15 cellular contexts compared by ENCODE assay signal in genomic region chr6:151010111-151010510, GRCh38.
"Had no signal": no experiment of that assay in that cellular context is flagged by ENCODE, and none has a peak within 500 bp of the region (broad histone marks: within the 10 kb centered on the region; RNA-seq: fewer than 3 reads in every experiment).

No MANE protein-coding gene starts in this region.

- H3K27ac ChIP-seq: cardiac muscle cell, esophagus squamous epithelium, heart left ventricle, lower lobe of right lung, VCaP had no signal

- DNase-seq: activated CD4-positive, alpha-beta memory T cell treated with anti-CD3 and anti-CD28 coated beads for 36 hours; activated effector memory CD4-positive, alpha-beta T cell treated with Interleukin-2 at 50 U/mL for 16 hours; activated naive CD4-positive, alpha-beta T cell treated with anti-CD3 and anti-CD28 coated beads, Interleukin-2, amount 50 U/mL, for 16 hours; activated T-cell treated with anti-CD3 and anti-CD28 coated beads, Interleukin-2, amount 50 U/mL, for 24 hours; esophagus squamous epithelium; heart left ventricle; left cardiac atrium; lower lobe of right lung; T-helper 1 cell had no signal

- H3K27ac Mint-ChIP-seq: activated CD4-positive, alpha-beta memory T cell treated with anti-CD3 and anti-CD28 coated beads for 36 hours; activated T-cell treated with anti-CD3 and anti-CD28 coated beads, Interleukin-2, amount 50 U/mL, for 24 hours; stimulated activated effector memory CD8-positive, alpha-beta T cell treated with anti-CD3 and anti-CD28 coated beads, Interleukin-12 subunit alpha, Interleukin-12 subunit beta, amount 100 ng/mL, for 72 hours had no signal

- H3K36me3 ChIP-seq: esophagus squamous epithelium, heart left ventricle, lower lobe of right lung had no signal

- ATAC-seq: heart left ventricle; left cardiac atrium; lower lobe of right lung; stimulated activated effector memory CD8-positive, alpha-beta T cell treated with anti-CD3 and anti-CD28 coated beads, Interleukin-12 subunit alpha, Interleukin-12 subunit beta, amount 100 ng/mL, for 72 hours had no signal

- FAIRE-seq: colon, endothelial cell of umbilical vein, frontal cortex had no signal

- H3K9me3 Mint-ChIP-seq: activated CD4-positive, alpha-beta memory T cell treated with anti-CD3 and anti-CD28 coated beads for 36 hours; activated T-cell treated with anti-CD3 and anti-CD28 coated beads, Interleukin-2, amount 50 U/mL, for 24 hours; stimulated activated effector memory CD8-positive, alpha-beta T cell treated with anti-CD3 and anti-CD28 coated beads, Interleukin-12 subunit alpha, Interleukin-12 subunit beta, amount 100 ng/mL, for 72 hours had no signal

- H3K4me3 ChIP-seq: cardiac muscle cell, esophagus squamous epithelium, heart left ventricle, lower lobe of right lung had no signal

- H3K9me3 ChIP-seq: esophagus squamous epithelium, heart left ventricle, lower lobe of right lung had no signal

- H3K27me3 ChIP-seq: cardiac muscle cell, heart left ventricle had no signal

- H3K27me3 Mint-ChIP-seq: activated CD4-positive, alpha-beta memory T cell treated with anti-CD3 and anti-CD28 coated beads for 36 hours; activated T-cell treated with anti-CD3 and anti-CD28 coated beads, Interleukin-2, amount 50 U/mL, for 24 hours had no signal

- H3K4me3 Mint-ChIP-seq: activated CD4-positive, alpha-beta memory T cell treated with anti-CD3 and anti-CD28 coated beads for 36 hours; activated T-cell treated with anti-CD3 and anti-CD28 coated beads, Interleukin-2, amount 50 U/mL, for 24 hours; stimulated activated effector memory CD8-positive, alpha-beta T cell treated with anti-CD3 and anti-CD28 coated beads, Interleukin-12 subunit alpha, Interleukin-12 subunit beta, amount 100 ng/mL, for 72 hours had no signal
